In the genomic region with DNA sequence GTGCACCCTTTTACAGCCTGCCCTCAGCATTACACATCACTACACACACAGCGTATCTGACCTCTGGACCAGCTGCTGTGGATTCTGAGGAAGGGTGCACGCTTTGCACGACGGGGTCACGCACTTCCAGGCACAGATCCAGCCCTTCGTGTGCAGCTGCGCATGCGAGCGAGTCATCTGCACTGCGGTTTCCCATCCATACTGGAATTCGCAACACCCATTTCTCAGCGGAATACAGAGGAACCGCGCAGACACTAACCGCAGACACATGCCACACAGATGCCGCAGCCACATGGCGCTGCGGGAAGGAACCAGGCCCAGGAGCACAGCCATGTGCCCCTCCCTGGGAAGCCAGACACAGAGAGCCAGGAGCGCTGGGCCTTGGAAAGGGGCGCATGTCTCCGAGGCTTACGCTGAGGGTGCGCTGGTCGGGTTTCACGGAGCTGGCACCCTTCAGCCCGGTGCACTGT, we compare ENCODE assay signal across 19 cellular contexts. TPM values are rescaled to one million over a fixed set of nuclear protein-coding genes. Genes with fewer than 3 reads are reported as not detected.
A peak's percentile ranks its signal among the peaks of the same experiment; 100 is the strongest.
DNase-seq lines count a peak whose midpoint lies in the region; ATAC-seq and TF ChIP-seq lines count a peak whose summit lies in the region.
"Had no signal": no experiment of that assay in that cellular context is flagged by ENCODE, and none has a peak within 500 bp of the region (broad histone marks: within the 10 kb centered on the region; RNA-seq: fewer than 3 reads in every experiment).

No MANE protein-coding gene starts in this region.

- no peak overlapping the region for H2BK12ac ChIP-seq in neuronal stem cell (ENCODE audit: low read length)

- WGBS in neuronal stem cell (ENCODE audit: extremely low coverage in 2 of 2, insufficient read length in 2 of 2, insufficient replicate concordance in 1 of 2), 2 donors: no CpG with 5 or more reads among the region's 26 CpGs

- no peak overlapping the region for H3K14ac ChIP-seq in neuronal stem cell (ENCODE audit: low read length)

- no peak overlapping the region for H2AFZ ChIP-seq in neuronal stem cell (ENCODE audit: low read length)

- H2BK5ac ChIP-seq in neuronal stem cell (ENCODE audit: low read length): no peak overlapping the region

- no peak overlapping the region for H2BK120ac ChIP-seq in neuronal stem cell (ENCODE audit: low read depth, low read length)

- no peak for ATAC-seq in HG02885 (IDR thresholded peaks at IDR 0.05; ENCODE audit: poor library complexity, unreplicated experiment)
- ATAC-seq: activated CD4-positive, alpha-beta T cell treated with anti-CD3 and anti-CD28 coated beads for 36 hours; gastroesophageal sphincter; GM12878; naive thymus-derived CD4-positive, alpha-beta T cell had no signal

- H3K18ac ChIP-seq in neuronal stem cell (ENCODE audit: low read length): no peak overlapping the region

- H4K8ac ChIP-seq in neuronal stem cell (ENCODE audit: low read depth, low read length): no peak overlapping the region

- peaks cover 0 to 16% of the 10 kb centered on the region in 2 donors for H3K9me3 ChIP-seq in neuronal stem cell (replicated peaks in 1 of 2; ENCODE audit: control insufficient read depth in 2 of 2, insufficient read depth in 1 of 2, low read depth in 1 of 2, low read length in 2 of 2)
- H3K9me3 ChIP-seq: gastroesophageal sphincter, lower lobe of right lung, suprapubic skin had no signal

- H3K9ac ChIP-seq in neuronal stem cell (ENCODE audit: low read depth, low read length, poor library complexity): peak overlapping the region; percentile 54

- no peaks in the 10 kb centered on the region for H3K27me3 ChIP-seq in neuronal stem cell (ENCODE audit: control insufficient read depth in 3 of 3, insufficient read depth in 3 of 3, low read depth in 1 of 3, low read length in 3 of 3)
- H3K27me3 ChIP-seq: gastroesophageal sphincter, suprapubic skin had no signal

- H4K91ac ChIP-seq in neuronal stem cell (ENCODE audit: low read depth, low read length, poor library complexity): no peak overlapping the region

- no peaks in the 10 kb centered on the region for H3K79me1 ChIP-seq in neuronal stem cell (ENCODE audit: low read depth, low read length)

- H3K36me3 ChIP-seq in neuronal stem cell (replicated peaks in 1 of 2; ENCODE audit: control insufficient read depth in 2 of 2, insufficient read depth in 2 of 2, low read length in 2 of 2): no peaks in the 10 kb centered on the region
- H3K36me3 ChIP-seq: lower lobe of right lung had no signal

- no peak overlapping the region for H3K4me2 ChIP-seq in neuronal stem cell (ENCODE audit: insufficient read depth, low read length, poor library complexity, severe bottlenecking)

- no peaks in the 10 kb centered on the region for H3K4me1 ChIP-seq in neuronal stem cell (ENCODE audit: control insufficient read depth in 2 of 2, insufficient read depth in 1 of 2, low read depth in 1 of 2, low read length in 2 of 2)
- H3K4me1 ChIP-seq: gastroesophageal sphincter, lower lobe of right lung, suprapubic skin had no signal

- H3K4ac ChIP-seq in neuronal stem cell (ENCODE audit: low read length): peak overlapping the region; percentile 85

- no peak overlapping the region for H2AK5ac ChIP-seq in neuronal stem cell (ENCODE audit: low read depth, low read length)

- no peak overlapping the region for H3K27ac ChIP-seq in neuronal stem cell (replicated peaks; ENCODE audit: low read length)
- H3K27ac ChIP-seq: gastroesophageal sphincter, lower lobe of right lung, suprapubic skin had no signal

- peak; percentile 24 for DNase-seq in D341Med (ENCODE audit: low spot score)
- peak; percentile 65 for DNase-seq in HFF-Myc (ENCODE audit: extremely low read depth, low read depth)
- peak; percentile 64 for DNase-seq in epidermal melanocyte (ENCODE audit: insufficient read length, low spot score)
- no peak for DNase-seq in neuronal stem cell (ENCODE audit: low spot score)
- no peak for DNase-seq in stimulated activated CD8-positive, alpha-beta memory T cell treated with anti-CD3 and anti-CD28 coated beads, Interleukin-4, amount 100 ng/mL, for 48 hours
- DNase-seq in CD1c-positive myeloid dendritic cell (ENCODE audit: extremely low spot score): no peak
- DNase-seq: activated CD4-positive, alpha-beta T cell treated with anti-CD3 and anti-CD28 coated beads for 36 hours; activated gamma-delta T cell; C1 segment of cervical spinal cord; lower lobe of right lung; MV-4-11; naive thymus-derived CD4-positive, alpha-beta T cell; NCI-H2107; small intestine; stimulated activated CD4-positive, alpha-beta T cell treated with anti-CD3 and anti-CD28 coated beads, Interleukin-4, amount 100 ng/mL, for 4 hours had no signal

- no peak overlapping the region for H2BK15ac ChIP-seq in neuronal stem cell (ENCODE audit: low read length)

- H3K4me3 ChIP-seq in HFF-Myc (replicated peaks; ENCODE audit: low read depth, low read length) (no peak overlapping the region), neuronal stem cell (ENCODE audit: low read length in 2 of 2) (peak overlapping the region in 1 of 2 donors; percentile 34)
- H3K4me3 ChIP-seq: gastroesophageal sphincter, GM12878, lower lobe of right lung, suprapubic skin had no signal

- TF ChIP-seq CTCF in HFF-Myc (IDR thresholded peaks at IDR 0.05; ENCODE audit: low read depth, low read length, missing control alignments): no peak

- peak overlapping the region; percentile 5 for H3K23ac ChIP-seq in neuronal stem cell (ENCODE audit: low read depth, low read length, poor library complexity)

RNA-seq across cellular contexts. Expression of a gene that starts 43.5 kb away (rescaled TPM):
- 0.38 TPM for polyA plus RNA-seq in neuronal stem cell (2013, experiment 1 of 2)
- 0.29 TPM for polyA plus RNA-seq in neuronal stem cell (2013, experiment 2 of 2)

RNA-seq across cellular contexts. Expression of a gene that starts 44.9 kb away (rescaled TPM):
- polyA plus RNA-seq in neuronal stem cell (2013, experiment 1 of 2): 39.7 TPM
- 37.4 TPM for polyA plus RNA-seq in neuronal stem cell (2013, experiment 2 of 2)

RNA-seq across cellular contexts. Expression of a gene that starts 47.6 kb away (rescaled TPM):
- 46.8 TPM for polyA plus RNA-seq in neuronal stem cell (2013, experiment 1 of 2)
- 45.0 TPM for polyA plus RNA-seq in neuronal stem cell (2013, experiment 2 of 2)

Comparison
In these comparisons a context has a peak if more than half of its experiments do, and no peak if none do; other contexts are left out.
1. DNase-seq: peak in D341Med (single experiment), HFF-Myc (single experiment) and epidermal melanocyte (single experiment); none in neuronal stem cell (single experiment), stimulated activated CD8-positive, alpha-beta memory T cell treated with anti-CD3 and anti-CD28 coated beads, Interleukin-4, amount 100 ng/mL, for 48 hours (single experiment) and CD1c-positive myeloid dendritic cell (single experiment).